In genomic region chr7:25385731-25386136, GRCh38 we compare ENCODE assay signal across 20 cellular contexts.
DNase-seq lines count a peak whose midpoint lies in the region; ATAC-seq and TF ChIP-seq lines count a peak whose summit lies in the region.
"Had no signal": no experiment of that assay in that cellular context is flagged by ENCODE, and none has a peak within 500 bp of the region (broad histone marks: within the 10 kb centered on the region; RNA-seq: fewer than 3 reads in every experiment).

No MANE protein-coding gene starts in this region.

- H4K20me1 ChIP-seq in Karpas-422 (ENCODE audit: insufficient read depth, low read depth, low read length) = no peaks in the 10 kb centered on the region

- intact Hi-C loops in right cardiac atrium (cut with DNase I) (loop anchor here in 2 of 4 donors (2.0 to 5.0 kb wide), 3 partner anchors 123 to 467 kb away; no protein-coding TSS in a partner anchor), stomach (cut with DNase I; ENCODE audit: low total_unique reads) (loop anchor here (5.0 kb wide), 1 partner anchor 123 kb away; no protein-coding TSS in a partner anchor), transverse colon (cut with DNase I; ENCODE audit: low total_unique reads) (no loop called here)

- H3K4me1 ChIP-seq in right cardiac atrium (ENCODE audit: control insufficient read depth, insufficient read depth, low read length) (peaks cover 2% of the 10 kb centered on the region), stomach (peaks cover 0 to 66% (median 18%) of the 10 kb centered on the region in 4 donors), transverse colon (peaks cover 0 to 32% (median 20%) of the 10 kb centered on the region in 4 donors), Karpas-422 (ENCODE audit: low read length) (no peaks in the 10 kb centered on the region)
- H3K4me1 ChIP-seq: A549 had no signal

- no peak overlapping the region for H3K4me2 ChIP-seq in Karpas-422 (ENCODE audit: low read depth, low read length, poor library complexity, severe bottlenecking)
- H3K4me2 ChIP-seq: A549 had no signal

- H3K27ac ChIP-seq in VCaP = peak overlapping the region; percentile 95
- no peak overlapping the region for H3K27ac ChIP-seq in right cardiac atrium (ENCODE audit: low read length)
- peak overlapping the region in 2 of 5 donors; percentile 24 to 54 for H3K27ac ChIP-seq in stomach
- peak overlapping the region in 1 of 4 donors; percentile 3 for H3K27ac ChIP-seq in transverse colon
- no peak overlapping the region for H3K27ac ChIP-seq in Karpas-422 (ENCODE audit: low read length)
- H3K27ac ChIP-seq: A549, epithelial cell of prostate had no signal

- H3K9me2 ChIP-seq in Karpas-422 (replicated peaks; ENCODE audit: insufficient read depth, low read length) = no peaks in the 10 kb centered on the region

- WGBS in right cardiac atrium = 72% methylated on average over 7 of the region's 7 CpGs
- 66 to 79% (median 75%) methylated on average over 4 to 7 of the region's 7 CpGs for WGBS in stomach, 5 donors
- WGBS in transverse colon (ENCODE audit: low coverage in 1 of 2), 2 donors = 77% methylated on average over 7 of the region's 7 CpGs; no CpG with 5 or more reads in 1 of the 2 donors

- ATAC-seq in right cardiac atrium (peak; percentile 15 to 20), GM18511 (IDR thresholded peaks at IDR 0.05; ENCODE audit: unreplicated experiment) (no peak)
- ATAC-seq: A549, WTC11 had no signal

- H2AFZ ChIP-seq in Karpas-422 (ENCODE audit: low read length) = no peak overlapping the region

- no peak overlapping the region for H3K4me3 ChIP-seq in right cardiac atrium (ENCODE audit: low read length)
- H3K4me3 ChIP-seq in stomach = no peak overlapping the region
- H3K4me3 ChIP-seq in transverse colon = no peak overlapping the region
- H3K4me3 ChIP-seq in Karpas-422 (ENCODE audit: low read length) = no peak overlapping the region
- H3K4me3 ChIP-seq: A549, dorsolateral prefrontal cortex had no signal

- H3K9me3 ChIP-seq in right cardiac atrium (ENCODE audit: control insufficient read depth, low read length) = no peaks in the 10 kb centered on the region
- H3K9me3 ChIP-seq in stomach = no peaks in the 10 kb centered on the region
- no peaks in the 10 kb centered on the region for H3K9me3 ChIP-seq in transverse colon
- no peaks in the 10 kb centered on the region for H3K9me3 ChIP-seq in Karpas-422 (ENCODE audit: low read length)
- H3K9me3 ChIP-seq: A549 had no signal

- DNase-seq in NCI-H2081 (lab: John Stamatoyannopoulos, UW) = peak; percentile 67 to 77
- DNase-seq in NCI-H2081 treated with DMSO at 0.1 percent for 48 hours (lab: John Stamatoyannopoulos, UW) = no peak
- DNase-seq in right cardiac atrium = peak in 2 of 3 donors; percentile 58 to 71
- DNase-seq in stomach = peak; percentile 60
- DNase-seq in transverse colon = no peak
- no peak for DNase-seq in Karpas-422
- DNase-seq: activated CD4-positive, alpha-beta memory T cell treated with anti-CD3 and anti-CD28 coated beads for 36 hours; activated gamma-delta T cell; Calu3; central memory CD4-positive, alpha-beta T cell; kidney glomerular epithelial cell; NCI-H1436; NK-92 treated with Interleukin-12 subunit alpha and Interleukin-12 subunit beta, amount 100 ng/mL, for 24 hours; stimulated activated CD4-positive, alpha-beta T cell treated with anti-CD3 and anti-CD28 coated beads, Interleukin-4, amount 100 ng/mL, for 4 hours had no signal

- H3K27me3 ChIP-seq in right cardiac atrium (ENCODE audit: control insufficient read depth, insufficient read depth) (no peaks in the 10 kb centered on the region), stomach (no peaks in the 10 kb centered on the region), transverse colon (no peaks in the 10 kb centered on the region), Karpas-422 (ENCODE audit: low read length) (no peaks in the 10 kb centered on the region)

- H3K36me3 ChIP-seq in stomach (no peaks in the 10 kb centered on the region), transverse colon (no peaks in the 10 kb centered on the region), Karpas-422 (ENCODE audit: insufficient read depth, low read length) (no peaks in the 10 kb centered on the region)

- TF ChIP-seq CTCF in VCaP (conservative IDR thresholded peaks at IDR 0.05) (no peak), stomach (IDR thresholded peaks at IDR 0.05) (no peak), transverse colon (IDR thresholded peaks at IDR 0.05) (no peak)

- no peak for TF ChIP-seq EP300 in stomach (IDR thresholded peaks at IDR 0.05)
- no peak for TF ChIP-seq EP300 in transverse colon (IDR thresholded peaks at IDR 0.05; ENCODE audit: low read depth)

- H3K79me2 ChIP-seq in Karpas-422 (ENCODE audit: low read length) = no peaks in the 10 kb centered on the region

- no peak overlapping the region for H3K9ac ChIP-seq in Karpas-422 (ENCODE audit: low read length)

- TF ChIP-seq POLR2A in stomach (IDR thresholded peaks at IDR 0.05) (no peak), transverse colon (IDR thresholded peaks at IDR 0.05) (no peak)

- in situ Hi-C loops in transverse colon (cut with MboI; ENCODE audit: low pct_ligation_motif_present in 1 of 4, low pct_unique_long_range_greater_than_20kb in 1 of 4, low sequenced_read_pairs in 3 of 4) = loop anchor here in 3 of 4 donors (5.0 kb wide), 2 partner anchors 123 to 128 kb away; no protein-coding TSS in a partner anchor

Comparison
In these comparisons a context has a peak if more than half of its experiments do, and no peak if none do; other contexts are left out.
1. DNase-seq: peak in NCI-H2081 (2 of 2), right cardiac atrium (2 of 3) and stomach (single experiment); none in NCI-H2081 treated with DMSO at 0.1 percent for 48 hours (single experiment), transverse colon (single experiment) and Karpas-422 (single experiment).